1 cellular context compared by ENCODE assay signal in genomic region chr19:20214366-20214765, GRCh38. TPM values are rescaled to one million over a fixed set of nuclear protein-coding genes. Genes with fewer than 3 reads are reported as not detected.
"Had no signal": no experiment of that assay in that cellular context is flagged by ENCODE, and none has a peak within 500 bp of the region (broad histone marks: within the 10 kb centered on the region; RNA-seq: fewer than 3 reads in every experiment).

No MANE protein-coding gene starts in this region.

RNA-seq across cellular contexts. Expression of gene ZNF486, which starts 47.4 kb away (rescaled TPM):
- total RNA-seq: G401 had no signal
